Comparison of ENCODE assay signal across 8 cellular contexts in the genomic region with DNA sequence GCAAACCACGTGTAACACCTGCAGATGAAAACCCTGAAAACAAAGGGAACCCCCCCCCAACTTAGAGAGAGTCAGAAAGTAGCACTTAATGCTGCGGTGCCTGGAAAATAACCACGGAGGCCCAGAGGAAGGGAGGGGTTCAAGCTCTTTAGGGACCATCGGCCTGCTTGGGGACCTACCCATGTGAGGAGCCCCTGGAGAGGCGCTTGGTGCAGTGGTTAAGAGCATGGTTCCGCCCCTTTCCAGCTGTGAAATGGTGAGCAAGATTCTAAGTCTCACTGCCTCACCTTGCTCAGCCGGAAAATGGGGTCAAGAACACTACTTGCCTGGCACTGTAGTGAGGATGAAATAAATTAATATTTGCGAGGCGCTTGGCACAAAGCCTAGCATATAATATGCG. TPM values are rescaled to one million over a fixed set of nuclear protein-coding genes. Genes with fewer than 3 reads are reported as not detected.
DNase-seq lines count a peak whose midpoint lies in the region; ATAC-seq and TF ChIP-seq lines count a peak whose summit lies in the region.

No MANE protein-coding gene starts in this region.

- intact Hi-C loops in esophagus muscularis mucosa (cut with DNase I) (no loop called here), head of caudate nucleus (cut with DNase I) (no loop called here)

- no peaks in the 10 kb centered on the region for H3K27me3 ChIP-seq in esophagus muscularis mucosa

- no peak for TF ChIP-seq EP300 in esophagus muscularis mucosa (IDR thresholded peaks at IDR 0.05)

- DNase-seq in NB4 (ENCODE audit: low read depth) (no peak), esophagus muscularis mucosa (ENCODE audit: extremely low spot score) (no peak), retinal pigment epithelial cell (ENCODE audit: low read depth) (no peak), head of caudate nucleus (no peak), superior temporal gyrus (ENCODE audit: extremely low spot score) (no peak), NCI-H526 (lab: John Stamatoyannopoulos, UW) (no peak)

- 65% methylated on average over 9 of the region's 10 CpGs for WGBS in esophagus muscularis mucosa

- H3K27ac ChIP-seq in esophagus muscularis mucosa (replicated peaks in 1 of 4), result peak overlapping the region; percentile 56 to 69 (median 61)

- H3K4me1 ChIP-seq in esophagus muscularis mucosa, result peaks cover 0 to 10% (median 6%) of the 10 kb centered on the region in 4 donors

- H3K36me3 ChIP-seq in esophagus muscularis mucosa, result no peaks in the 10 kb centered on the region

- TF ChIP-seq POLR2A in NB4 (IDR thresholded peaks at IDR 0.05; ENCODE audit: extremely low read depth, insufficient read length) (no peak), esophagus muscularis mucosa (IDR thresholded peaks at IDR 0.05; ENCODE audit: low read depth) (no peak)

- TF ChIP-seq CTCF in NB4 (IDR thresholded peaks at IDR 0.05; ENCODE audit: low read depth, low read length) (no peak), esophagus muscularis mucosa (IDR thresholded peaks at IDR 0.05) (no peak), retinal pigment epithelial cell (conservative IDR thresholded peaks at IDR 0.05; ENCODE audit: low read depth, low read length) (no peak)

- no peaks in the 10 kb centered on the region for H3K9me3 ChIP-seq in esophagus muscularis mucosa

- ATAC-seq in GM18867 (IDR thresholded peaks at IDR 0.05; ENCODE audit: unreplicated experiment), result peak; percentile 13
- no peak for ATAC-seq in HG03520 (IDR thresholded peaks at IDR 0.05; ENCODE audit: unreplicated experiment)

- H3K4me3 ChIP-seq in NB4 (ENCODE audit: low read depth, low read length) (peak overlapping the region; percentile 40), esophagus muscularis mucosa (peak overlapping the region; percentile 43 to 57 (median 48)), retinal pigment epithelial cell (ENCODE audit: low read length) (peak overlapping the region; percentile 36)

RNA-seq across cellular contexts. Expression of gene SLC25A5, which starts 13.8 kb away (rescaled TPM):
- total RNA-seq in esophagus muscularis mucosa, result 100 to 1,000 TPM; 268 to 328 (median 299) TPM
